ENCODE assay signal across 9 cellular contexts in the genomic region with DNA sequence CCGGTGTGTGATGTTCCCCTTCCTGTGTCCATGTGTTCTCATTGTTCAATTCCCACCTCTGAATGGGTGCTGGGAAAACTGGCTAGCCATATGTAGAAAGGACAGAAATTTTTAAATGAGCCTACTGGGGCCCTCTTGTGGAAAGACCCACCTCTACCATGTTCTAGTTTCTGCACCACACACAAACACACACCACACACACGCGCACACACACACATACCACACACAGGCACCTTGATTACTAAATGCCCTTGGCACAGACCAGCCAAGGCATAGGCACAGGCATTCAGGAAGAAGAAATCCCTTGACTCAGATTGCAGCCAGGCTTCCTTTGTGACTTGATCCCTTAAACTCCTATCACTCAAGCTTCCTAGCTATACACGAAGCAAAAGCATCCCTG.
A peak's percentile ranks its signal among the peaks of the same experiment; 100 is the strongest.
DNase-seq lines count a peak whose midpoint lies in the region; ATAC-seq and TF ChIP-seq lines count a peak whose summit lies in the region.
"Had no signal": no experiment of that assay in that cellular context is flagged by ENCODE, and none has a peak within 500 bp of the region (broad histone marks: within the 10 kb centered on the region; RNA-seq: fewer than 3 reads in every experiment).

No MANE protein-coding gene starts in this region.

- TF ChIP-seq CTCF in RWPE1 (conservative IDR thresholded peaks at IDR 0.05; ENCODE audit: low read depth): no peak

- H3K27me3 Mint-ChIP-seq in effector memory CD8-positive, alpha-beta T cell: no peaks in the 10 kb centered on the region

- peaks cover 2% of the 10 kb centered on the region for H3K36me3 Mint-ChIP-seq in effector memory CD8-positive, alpha-beta T cell (ENCODE audit: insufficient read depth)

- H3K4me3 Mint-ChIP-seq in effector memory CD8-positive, alpha-beta T cell: no peak overlapping the region

- peak overlapping the region; percentile 9 for H3K27ac ChIP-seq in skeletal muscle tissue (ENCODE audit: low read depth, low read length)
- no peak overlapping the region for H3K27ac ChIP-seq in RWPE1
- H3K27ac ChIP-seq: BLaER1 had no signal

- H3K27me3 ChIP-seq in skeletal muscle tissue (ENCODE audit: control insufficient read depth in 3 of 3, insufficient read depth in 3 of 3, low read length in 3 of 3): no peaks in the 10 kb centered on the region
- H3K27me3 ChIP-seq: BLaER1 had no signal

- POLR2A ChIA-PET in RWPE1 (lab: Yijun Ruan, JAX; ENCODE audit: low non-redundant PET): no interaction called here

- peak; percentile 34 to 47 for DNase-seq in NCI-H187 (lab: John Stamatoyannopoulos, UW)
- DNase-seq in NCI-H187 treated with DMSO at 0.1 percent for 48 hours (lab: John Stamatoyannopoulos, UW): no peak
- peak; percentile 32 for DNase-seq in NCI-H774 (lab: John Stamatoyannopoulos, UW)
- no peak for DNase-seq in stimulated activated CD4-positive, alpha-beta T cell treated with anti-CD3 and anti-CD28 coated beads, Interleukin-1b, Interleukin-23, amount 100 ng/mL, for 48 hours
- no peak for DNase-seq in RWPE1 (ENCODE audit: low spot score)
- no peak for DNase-seq in effector memory CD8-positive, alpha-beta T cell

- no peaks in the 10 kb centered on the region for H3K9me3 Mint-ChIP-seq in effector memory CD8-positive, alpha-beta T cell

- CTCF ChIA-PET in RWPE1 (lab: Yijun Ruan, JAX): no interaction called here

- H3K4me3 ChIP-seq in skeletal muscle tissue (ENCODE audit: low read length in 3 of 3): no peak overlapping the region
- H3K4me3 ChIP-seq: BLaER1 had no signal

- H3K27ac Mint-ChIP-seq in effector memory CD8-positive, alpha-beta T cell: no peak overlapping the region

- H3K4me1 Mint-ChIP-seq in effector memory CD8-positive, alpha-beta T cell (ENCODE audit: low read depth in 2 of 2): peaks cover 7 to 23% of the 10 kb centered on the region in 2 donors

- no peaks in the 10 kb centered on the region for H3K36me3 ChIP-seq in skeletal muscle tissue (ENCODE audit: control insufficient read depth in 3 of 3, insufficient read depth in 3 of 3, low read length in 3 of 3)
- H3K36me3 ChIP-seq: BLaER1 had no signal

- no peak overlapping the region for H3K9ac ChIP-seq in skeletal muscle tissue (ENCODE audit: low read depth in 1 of 3, low read length in 3 of 3)
- H3K9ac ChIP-seq: BLaER1 had no signal

- peaks cover 49 to 70% (median 51%) of the 10 kb centered on the region in 3 donors for H3K4me1 ChIP-seq in skeletal muscle tissue (ENCODE audit: control insufficient read depth in 3 of 3, insufficient read depth in 3 of 3, low read length in 3 of 3)

- H3K9me3 ChIP-seq in skeletal muscle tissue (ENCODE audit: control insufficient read depth in 3 of 3, low read length in 3 of 3): no peaks in the 10 kb centered on the region
- H3K9me3 ChIP-seq: BLaER1 had no signal

- ATAC-seq in esophagus mucosa: peak; percentile 68
- ATAC-seq in effector memory CD8-positive, alpha-beta T cell (replicated peaks): no peak

Comparison
In these comparisons a context has a peak if more than half of its experiments do, and no peak if none do; other contexts are left out.
1. DNase-seq: peak in NCI-H187 (2 of 2) and NCI-H774 (single experiment); none in NCI-H187 treated with DMSO at 0.1 percent for 48 hours (single experiment), stimulated activated CD4-positive, alpha-beta T cell treated with anti-CD3 and anti-CD28 coated beads, Interleukin-1b, Interleukin-23, amount 100 ng/mL, for 48 hours (single experiment), RWPE1 (single experiment) and effector memory CD8-positive, alpha-beta T cell (0 of 3).